8 cellular contexts compared by ENCODE assay signal in genomic region chr3:134378384-134378783, GRCh38. TPM values are rescaled to one million over a fixed set of nuclear protein-coding genes. Genes with fewer than 3 reads are reported as not detected.
DNase-seq lines count a peak whose midpoint lies in the region; ATAC-seq and TF ChIP-seq lines count a peak whose summit lies in the region.

No MANE protein-coding gene starts in this region.

- H3K27ac Mint-ChIP-seq in activated naive CD4-positive, alpha-beta T cell treated with anti-CD3 and anti-CD28 coated beads, Interleukin-2, amount 10 ng/mL, durations not matched to agents 7 days and 5 days: no peak overlapping the region
- H3K27ac Mint-ChIP-seq in activated CD4-positive, alpha-beta memory T cell treated with anti-CD3 and anti-CD28 coated beads, Interleukin-2, amount 10 ng/mL, durations not matched to agents 7 days and 5 days: no peak overlapping the region

- H3K27ac ChIP-seq in thyroid gland: peak overlapping the region in 1 of 3 donors; percentile 15

- CTCF ChIA-PET in activated naive CD4-positive, alpha-beta T cell treated with anti-CD3 and anti-CD28 coated beads, Interleukin-2, amount 10 ng/mL, durations not matched to agents 7 days and 5 days (lab: Charles Lee): interaction anchor here (0.6 to 2.5 kb wide), 8 partner anchors 15 to 167 kb away, joined by 3 to 7 read pairs (median 4); no protein-coding TSS in a partner anchor
- CTCF ChIA-PET in activated CD4-positive, alpha-beta memory T cell treated with anti-CD3 and anti-CD28 coated beads, Interleukin-2, amount 10 ng/mL, durations not matched to agents 7 days and 5 days (lab: Charles Lee): interaction anchor here (0.6 kb wide), 1 partner anchor 69 kb away, joined by 3 read pairs; no protein-coding TSS in a partner anchor

- H3K9me3 ChIP-seq in thyroid gland: no peaks in the 10 kb centered on the region

- H3K36me3 Mint-ChIP-seq in activated naive CD4-positive, alpha-beta T cell treated with anti-CD3 and anti-CD28 coated beads, Interleukin-2, amount 10 ng/mL, durations not matched to agents 7 days and 5 days: no peaks in the 10 kb centered on the region
- no peaks in the 10 kb centered on the region for H3K36me3 Mint-ChIP-seq in activated CD4-positive, alpha-beta memory T cell treated with anti-CD3 and anti-CD28 coated beads, Interleukin-2, amount 10 ng/mL, durations not matched to agents 7 days and 5 days (ENCODE audit: low read depth)

- H3K4me1 Mint-ChIP-seq in activated naive CD4-positive, alpha-beta T cell treated with anti-CD3 and anti-CD28 coated beads, Interleukin-2, amount 10 ng/mL, durations not matched to agents 7 days and 5 days: peaks cover 13% of the 10 kb centered on the region
- peaks cover 12% of the 10 kb centered on the region for H3K4me1 Mint-ChIP-seq in activated CD4-positive, alpha-beta memory T cell treated with anti-CD3 and anti-CD28 coated beads, Interleukin-2, amount 10 ng/mL, durations not matched to agents 7 days and 5 days

- no peaks in the 10 kb centered on the region for H3K27me3 ChIP-seq in thyroid gland

- TF ChIP-seq CTCF in thyroid gland (IDR thresholded peaks at IDR 0.05): peak in 4 of 6 experiments; percentile 55 to 66 (median 60)

- POLR2A ChIA-PET in activated CD4-positive, alpha-beta memory T cell treated with anti-CD3 and anti-CD28 coated beads, Interleukin-2, amount 10 ng/mL, durations not matched to agents 7 days and 5 days (lab: Charles Lee): no interaction called here

- no peak overlapping the region for H3K4me3 Mint-ChIP-seq in activated naive CD4-positive, alpha-beta T cell treated with anti-CD3 and anti-CD28 coated beads, Interleukin-2, amount 10 ng/mL, durations not matched to agents 7 days and 5 days
- H3K4me3 Mint-ChIP-seq in activated CD4-positive, alpha-beta memory T cell treated with anti-CD3 and anti-CD28 coated beads, Interleukin-2, amount 10 ng/mL, durations not matched to agents 7 days and 5 days: no peak overlapping the region

- no peaks in the 10 kb centered on the region for H3K36me3 ChIP-seq in thyroid gland

- peak; percentile 49 for DNase-seq in activated naive CD4-positive, alpha-beta T cell treated with anti-CD3 and anti-CD28 coated beads, Interleukin-2, amount 10 ng/mL, durations not matched to agents 7 days and 5 days
- no peak for DNase-seq in activated naive CD4-positive, alpha-beta T cell treated with Interleukin-2 at 50 U/mL for 16 hours
- DNase-seq in activated CD4-positive, alpha-beta memory T cell treated with anti-CD3 and anti-CD28 coated beads, Interleukin-2, amount 10 ng/mL, durations not matched to agents 7 days and 5 days: peak; percentile 29
- DNase-seq in iPS DF 19.7 (ENCODE audit: low read depth, low spot score) (peak; percentile 40), thyroid gland (peak; percentile 76 to 78), NCI-H2171 (lab: John Stamatoyannopoulos, UW) (no peak), SHP77 treated with DMSO at 0.1 percent for 48 hours (lab: John Stamatoyannopoulos, UW) (no peak)

- no peak for ATAC-seq in GM18868 (IDR thresholded peaks at IDR 0.05; ENCODE audit: unreplicated experiment)

- no peak for TF ChIP-seq POLR2A in thyroid gland (IDR thresholded peaks at IDR 0.05)

- H3K9me3 Mint-ChIP-seq in activated naive CD4-positive, alpha-beta T cell treated with anti-CD3 and anti-CD28 coated beads, Interleukin-2, amount 10 ng/mL, durations not matched to agents 7 days and 5 days: no peaks in the 10 kb centered on the region
- no peaks in the 10 kb centered on the region for H3K9me3 Mint-ChIP-seq in activated CD4-positive, alpha-beta memory T cell treated with anti-CD3 and anti-CD28 coated beads, Interleukin-2, amount 10 ng/mL, durations not matched to agents 7 days and 5 days

- H3K4me1 ChIP-seq in thyroid gland: peaks cover 22 to 33% of the 10 kb centered on the region in 2 donors

- H3K4me3 ChIP-seq in thyroid gland (replicated peaks in 1 of 3): no peak overlapping the region

- intact Hi-C loops in thyroid gland (cut with DNase I): loop anchor here (5.0 kb wide), 2 partner anchors 66 to 99 kb away; no protein-coding TSS in a partner anchor

- H3K27me3 Mint-ChIP-seq in activated naive CD4-positive, alpha-beta T cell treated with anti-CD3 and anti-CD28 coated beads, Interleukin-2, amount 10 ng/mL, durations not matched to agents 7 days and 5 days: peaks cover 83% of the 10 kb centered on the region
- peaks cover 59% of the 10 kb centered on the region for H3K27me3 Mint-ChIP-seq in activated CD4-positive, alpha-beta memory T cell treated with anti-CD3 and anti-CD28 coated beads, Interleukin-2, amount 10 ng/mL, durations not matched to agents 7 days and 5 days

RNA-seq across cellular contexts. Expression of gene AMOTL2, which starts 4.1 kb away (rescaled TPM):
- total RNA-seq in activated CD4-positive, alpha-beta memory T cell treated with anti-CD3 and anti-CD28 coated beads, Interleukin-2, amount 10 ng/mL, durations not matched to agents 7 days and 5 days: not detected
- total RNA-seq in thyroid gland: 100 to 1,000 TPM in 3 of 4 donors, 10 to 100 TPM in 1; 76.0 to 149 (median 117) TPM

Comparison
In these comparisons a context has a peak if more than half of its experiments do, and no peak if none do; other contexts are left out.
1. DNase-seq: peak in activated naive CD4-positive, alpha-beta T cell treated with anti-CD3 and anti-CD28 coated beads, Interleukin-2, amount 10 ng/mL, durations not matched to agents 7 days and 5 days (single experiment), activated CD4-positive, alpha-beta memory T cell treated with anti-CD3 and anti-CD28 coated beads, Interleukin-2, amount 10 ng/mL, durations not matched to agents 7 days and 5 days (single experiment), iPS DF 19.7 (single experiment) and thyroid gland (2 of 2); none in activated naive CD4-positive, alpha-beta T cell treated with Interleukin-2 at 50 U/mL for 16 hours (single experiment), NCI-H2171 (single experiment) and SHP77 treated with DMSO at 0.1 percent for 48 hours (single experiment).
2. RNA of gene AMOTL2, which starts 4.1 kb away (total RNA-seq): 76.0 to 149 TPM in thyroid gland; not detected in activated CD4-positive, alpha-beta memory T cell treated with anti-CD3 and anti-CD28 coated beads, Interleukin-2, amount 10 ng/mL, durations not matched to agents 7 days and 5 days; every median in the first group is over 10 times any median in the second.